ENCODE assay signal across 19 cellular contexts in genomic region chr20:43293068-43293786, GRCh38.
DNase-seq lines count a peak whose midpoint lies in the region; ATAC-seq, FAIRE-seq and TF ChIP-seq lines count a peak whose summit lies in the region.
"Had no signal": no experiment of that assay in that cellular context is flagged by ENCODE, and none has a peak within 500 bp of the region (broad histone marks: within the 10 kb centered on the region; RNA-seq: fewer than 3 reads in every experiment).

No MANE protein-coding gene starts in this region.

- H3K4me3 ChIP-seq in left lung = no peak overlapping the region
- H3K4me3 ChIP-seq: HAP-1, SJSA1 had no signal

- TF ChIP-seq CTCF in brain (conservative IDR thresholded peaks at IDR 0.05) (no peak), left lung (IDR thresholded peaks at IDR 0.05) (no peak)

- no peaks in the 10 kb centered on the region for H3K27me3 ChIP-seq in left lung
- H3K27me3 ChIP-seq: SJSA1 had no signal

- H3K9me3 Mint-ChIP-seq in brain = peaks cover 0 to 54% (median 5%) of the 10 kb centered on the region in 5 experiments
- peaks cover 5% of the 10 kb centered on the region for H3K9me3 Mint-ChIP-seq in activated CD8-positive, alpha-beta memory T cell treated with anti-CD3 and anti-CD28 coated beads, Interleukin-2, amount 10 ng/mL, durations not matched to agents 7 days and 5 days (ENCODE audit: low read depth)

- H3K4me3 Mint-ChIP-seq in brain = peak overlapping the region in 1 of 5 experiments; percentile 25
- H3K4me3 Mint-ChIP-seq in activated CD8-positive, alpha-beta memory T cell treated with anti-CD3 and anti-CD28 coated beads, Interleukin-2, amount 10 ng/mL, durations not matched to agents 7 days and 5 days = no peak overlapping the region
- H3K4me3 Mint-ChIP-seq: CD14-positive monocyte had no signal

- DNase-seq in HTR-8/SVneo (ENCODE audit: insufficient read length, low spot score) (no peak), left lung (no peak), pons (ENCODE audit: low spot score) (peak; percentile 3), C1 segment of cervical spinal cord (lab: John Stamatoyannopoulos, UW) (no peak)
- no peak for DNase-seq in activated CD8-positive, alpha-beta memory T cell treated with anti-CD3 and anti-CD28 coated beads, Interleukin-2, amount 10 ng/mL, durations not matched to agents 7 days and 5 days
- DNase-seq: DMS53, GF-D8, IMR-90, NCI-H1105 treated with DMSO at 0.1 percent for 48 hours, NCI-H2029 treated with DMSO at 0.1 percent for 48 hours, NCI-H345 had no signal

- H3K4me1 ChIP-seq in left lung = no peaks in the 10 kb centered on the region
- H3K4me1 ChIP-seq: HAP-1, SJSA1 had no signal

- H3K27ac ChIP-seq in left lung = no peak overlapping the region
- H3K27ac ChIP-seq: SJSA1 had no signal

- intact Hi-C loops in left lung (cut with DNase I) = no loop called here

- CTCF ChIA-PET in activated CD8-positive, alpha-beta memory T cell treated with anti-CD3 and anti-CD28 coated beads, Interleukin-2, amount 10 ng/mL, durations not matched to agents 7 days and 5 days (lab: Charles Lee) = no interaction called here

- peaks cover 16% of the 10 kb centered on the region for H3K4me1 Mint-ChIP-seq in brain
- no peaks in the 10 kb centered on the region for H3K4me1 Mint-ChIP-seq in activated CD8-positive, alpha-beta memory T cell treated with anti-CD3 and anti-CD28 coated beads, Interleukin-2, amount 10 ng/mL, durations not matched to agents 7 days and 5 days
- H3K4me1 Mint-ChIP-seq: CD14-positive monocyte had no signal

- H3K27ac Mint-ChIP-seq in brain = peak overlapping the region in 3 of 5 experiments; percentile 41 to 67 (median 46)
- H3K27ac Mint-ChIP-seq in activated CD8-positive, alpha-beta memory T cell treated with anti-CD3 and anti-CD28 coated beads, Interleukin-2, amount 10 ng/mL, durations not matched to agents 7 days and 5 days = no peak overlapping the region
- H3K27ac Mint-ChIP-seq: CD14-positive monocyte had no signal

- no peaks in the 10 kb centered on the region for H3K36me3 ChIP-seq in left lung
- H3K36me3 ChIP-seq: HAP-1, SJSA1 had no signal

- ATAC-seq in left lung = peak; percentile 80
- no peak for ATAC-seq in GM21717 (IDR thresholded peaks at IDR 0.05; ENCODE audit: unreplicated experiment)
- no peak for ATAC-seq in activated CD8-positive, alpha-beta memory T cell treated with anti-CD3 and anti-CD28 coated beads, Interleukin-2, amount 10 ng/mL, durations not matched to agents 7 days and 5 days
- ATAC-seq: Right ventricle myocardium inferior had no signal

- no peaks in the 10 kb centered on the region for H3K36me3 Mint-ChIP-seq in brain
- H3K36me3 Mint-ChIP-seq in activated CD8-positive, alpha-beta memory T cell treated with anti-CD3 and anti-CD28 coated beads, Interleukin-2, amount 10 ng/mL, durations not matched to agents 7 days and 5 days = no peaks in the 10 kb centered on the region
- H3K36me3 Mint-ChIP-seq: CD14-positive monocyte had no signal

- H3K9me3 ChIP-seq in left lung = peaks cover 0 to 5% of the 10 kb centered on the region in 2 donors
- H3K9me3 ChIP-seq: HAP-1, SJSA1 had no signal

- H3K27me3 Mint-ChIP-seq in brain = peaks cover 11% of the 10 kb centered on the region
- no peaks in the 10 kb centered on the region for H3K27me3 Mint-ChIP-seq in activated CD8-positive, alpha-beta memory T cell treated with anti-CD3 and anti-CD28 coated beads, Interleukin-2, amount 10 ng/mL, durations not matched to agents 7 days and 5 days

- peak; percentile 99 for FAIRE-seq in HTR-8/SVneo (lab: Jason Lieb, UNC)
- FAIRE-seq: A204.1, D721Med had no signal
